In genomic region chr14:64541261-64541970, GRCh38 we compare ENCODE assay signal across 8 cellular contexts. TPM values are rescaled to one million over a fixed set of nuclear protein-coding genes. Genes with fewer than 3 reads are reported as not detected.
DNase-seq lines count a peak whose midpoint lies in the region; ATAC-seq and TF ChIP-seq lines count a peak whose summit lies in the region.

No MANE protein-coding gene starts in this region.

- H3K27me3 ChIP-seq in H9 (ENCODE audit: insufficient read depth, low read length) = no peaks in the 10 kb centered on the region

- peaks cover 6% of the 10 kb centered on the region for H3K23me2 ChIP-seq in H9 (ENCODE audit: insufficient read length, low read depth, low read length, poor library complexity, severe bottlenecking)

- DNase-seq in H9 (no peak), globus pallidus (ENCODE audit: low spot score) (peak; percentile 41), skeletal muscle cell (ENCODE audit: low read depth) (no peak), NCI-H226 (no peak)
- peak; percentile 42 for DNase-seq in activated T-cell treated with anti-CD3 and anti-CD28 coated beads, Interleukin-2, amount 50 U/mL, for 1 hour

- no peak overlapping the region for H2BK15ac ChIP-seq in H9 (ENCODE audit: low read depth, low read length)

- WGBS in H9 (ENCODE audit: extremely low coverage, insufficient read length, low lambda C conversion rate) = no CpG with 5 or more reads among the region's 73 CpGs

- no peak overlapping the region for H2BK120ac ChIP-seq in H9 (ENCODE audit: low read depth, low read length, poor library complexity, severe bottlenecking)

- no peak overlapping the region for H3K4me3 Mint-ChIP-seq in H9

- no peak overlapping the region for H3K9ac ChIP-seq in H9 (ENCODE audit: extremely low read depth, insufficient read length, low read length)

- no peak for ATAC-seq in HG03521 (IDR thresholded peaks at IDR 0.05; ENCODE audit: unreplicated experiment)
- no peak for ATAC-seq in GM19324 (IDR thresholded peaks at IDR 0.05; ENCODE audit: low FRiP score, unreplicated experiment)
- no peak for ATAC-seq in HG02678 (IDR thresholded peaks at IDR 0.05; ENCODE audit: unreplicated experiment)

- no peak overlapping the region for H2AK5ac ChIP-seq in H9 (ENCODE audit: insufficient read length, low read length)

- H3K23ac ChIP-seq in H9 (ENCODE audit: insufficient read length, low read depth, low read length) = no peak overlapping the region

- H3T11ph ChIP-seq in H9 (ENCODE audit: low read length) = no peak overlapping the region

- H2BK12ac ChIP-seq in H9 (ENCODE audit: insufficient read length, low read depth, low read length) = no peak overlapping the region

- TF ChIP-seq CTCF in H9 (conservative IDR thresholded peaks at IDR 0.05) = no peak

- H3K4me2 ChIP-seq in H9 (ENCODE audit: insufficient read depth, insufficient read length, low read length) = peak overlapping the region; percentile 66

- no peak overlapping the region for H3K14ac ChIP-seq in H9 (ENCODE audit: insufficient read depth, low read length)

- peak overlapping the region; percentile 40 for H3K4me3 ChIP-seq in skeletal muscle cell (ENCODE audit: low read depth, low read length)

- no peak overlapping the region for H3K56ac ChIP-seq in H9 (ENCODE audit: insufficient read length, low read depth, low read length)

- H4K91ac ChIP-seq in H9 (ENCODE audit: insufficient read length, low read depth, low read length) = no peak overlapping the region

- no peaks in the 10 kb centered on the region for H4K20me1 ChIP-seq in H9 (ENCODE audit: control insufficient read depth, insufficient read depth, insufficient read length)

- no peak overlapping the region for H3K4ac ChIP-seq in H9 (ENCODE audit: low read depth, low read length)

- H3K36me3 Mint-ChIP-seq in H9 (ENCODE audit: insufficient read depth in 1 of 3, low read depth in 3 of 3) = peaks cover 21 to 26% (median 21%) of the 10 kb centered on the region in 3 experiments; a peak in 6 of 7 replicates

- H3K27ac ChIP-seq in H9 (ENCODE audit: insufficient read length, low read depth, low read length) = no peak overlapping the region

- H3K18ac ChIP-seq in H9 (ENCODE audit: insufficient read length, low read depth, low read length) = no peak overlapping the region

- no peaks in the 10 kb centered on the region for H3K9me3 ChIP-seq in H9 (ENCODE audit: control insufficient read depth, low read depth, low read length)

- no peak overlapping the region for H4K8ac ChIP-seq in H9 (replicated peaks; ENCODE audit: insufficient read length, low read depth, low read length)

- H4K5ac ChIP-seq in H9 (ENCODE audit: insufficient read length, low read depth, low read length) = no peak overlapping the region

- H3K79me2 ChIP-seq in H9 (ENCODE audit: insufficient read depth, low read length) = no peaks in the 10 kb centered on the region

- peaks cover 47 to 48% of the 10 kb centered on the region in 2 experiments for H3K4me1 Mint-ChIP-seq in H9

- H3K27me3 Mint-ChIP-seq in H9 (ENCODE audit: low read depth) = peaks cover 2% of the 10 kb centered on the region

- H2BK20ac ChIP-seq in H9 (ENCODE audit: low read depth, low read length, poor library complexity, severe bottlenecking) = no peak overlapping the region

- H3K27ac Mint-ChIP-seq in H9 = no peak overlapping the region

- H3K4me1 ChIP-seq in H9 (ENCODE audit: insufficient read depth, low read length) = no peaks in the 10 kb centered on the region

- H2BK5ac ChIP-seq in H9 (ENCODE audit: insufficient read length, low read length) = no peak overlapping the region

- peaks cover 24 to 26% of the 10 kb centered on the region in 2 experiments for H3K9me3 Mint-ChIP-seq in H9

- H3K79me1 ChIP-seq in H9 (ENCODE audit: insufficient read depth, low read depth, low read length, poor library complexity, severe bottlenecking) = no peaks in the 10 kb centered on the region

- no peak overlapping the region for H2AFZ ChIP-seq in H9 (ENCODE audit: low read length)

RNA-seq across cellular contexts. Expression of gene HSPA2, which starts 0.9 kb away (rescaled TPM):
- 25.4 and 25.8 TPM in 2 replicates for total RNA-seq in H9 (2021)

RNA-seq across cellular contexts. Expression of gene PPP1R36, which starts 8.3 kb away (rescaled TPM):
- 0.50 and 0.66 TPM in 2 replicates for total RNA-seq in H9 (2021)

RNA-seq across cellular contexts. Expression of gene ZBTB1, which starts 36.8 kb away (rescaled TPM):
- total RNA-seq in H9 (2021) = 34.5 and 37.8 TPM in 2 replicates

RNA-seq across cellular contexts. Expression of gene ZBTB25, which starts 37.8 kb away (rescaled TPM):
- 8.2 TPM in 2 replicates for total RNA-seq in H9 (2021)

Comparison
In these comparisons a context has a peak if more than half of its experiments do, and no peak if none do; other contexts are left out.
1. DNase-seq: peak in activated T-cell treated with anti-CD3 and anti-CD28 coated beads, Interleukin-2, amount 50 U/mL, for 1 hour (single experiment) and globus pallidus (single experiment); none in H9 (single experiment), skeletal muscle cell (single experiment) and NCI-H226 (single experiment).